In genomic region chr2:42793314-42794270, GRCh38 we compare ENCODE assay signal across 8 cellular contexts. TPM values are rescaled to one million over a fixed set of nuclear protein-coding genes. Genes with fewer than 3 reads are reported as not detected.
DNase-seq lines count a peak whose midpoint lies in the region; ATAC-seq, FAIRE-seq and TF ChIP-seq lines count a peak whose summit lies in the region.

No MANE protein-coding gene starts in this region.

- peak overlapping the region in 2 of 3 experiments; percentile 55 to 64 for H3K4me3 ChIP-seq in keratinocyte (ENCODE audit: control insufficient read depth in 2 of 3, extremely low read depth in 1 of 3, insufficient read depth in 2 of 3, low read depth in 1 of 3, low read length in 3 of 3)

- FAIRE-seq in keratinocyte (lab: Jason Lieb, UNC): no peak

- peak overlapping the region; percentile 9 for H3K27ac Mint-ChIP-seq in activated naive CD8-positive, alpha-beta T cell treated with anti-CD3 and anti-CD28 coated beads, Interleukin-2, amount 50 U/mL, for 24 hours
- H3K27ac Mint-ChIP-seq in stimulated activated naive CD8-positive, alpha-beta T cell treated with anti-CD3 and anti-CD28 coated beads, Interleukin-15, amount 100 ng/mL, for 72 hours: no peak overlapping the region

- dilution Hi-C loops in keratinocyte (cut with MboI; ENCODE audit: extremely low pct_ligation_motif_present, low sequenced_read_pairs): no loop called here

- H4K20me1 ChIP-seq in keratinocyte (ENCODE audit: control insufficient read depth, extremely low read depth, insufficient read depth, low read length): no peaks in the 10 kb centered on the region

- H3K4me2 ChIP-seq in keratinocyte (ENCODE audit: control insufficient read depth, extremely low read depth, insufficient read depth, low read depth, low read length): peak overlapping the region; percentile 78

- no peaks in the 10 kb centered on the region for H3K36me3 Mint-ChIP-seq in activated naive CD8-positive, alpha-beta T cell treated with anti-CD3 and anti-CD28 coated beads, Interleukin-2, amount 50 U/mL, for 24 hours (ENCODE audit: low read depth)

- H3K4me1 Mint-ChIP-seq in activated naive CD8-positive, alpha-beta T cell treated with anti-CD3 and anti-CD28 coated beads, Interleukin-2, amount 50 U/mL, for 24 hours: peaks cover 43% of the 10 kb centered on the region
- peaks cover 60% of the 10 kb centered on the region for H3K4me1 Mint-ChIP-seq in stimulated activated naive CD8-positive, alpha-beta T cell treated with anti-CD3 and anti-CD28 coated beads, Interleukin-15, amount 100 ng/mL, for 72 hours

- no peaks in the 10 kb centered on the region for H3K9me1 ChIP-seq in keratinocyte (ENCODE audit: control insufficient read depth, extremely low read depth, insufficient read depth, low read length)

- ATAC-seq in GM21529 (IDR thresholded peaks at IDR 0.05; ENCODE audit: unreplicated experiment): peak; percentile 1
- no peak for ATAC-seq in activated naive CD8-positive, alpha-beta T cell treated with anti-CD3 and anti-CD28 coated beads, Interleukin-2, amount 50 U/mL, for 24 hours
- no peak for ATAC-seq in stimulated activated naive CD8-positive, alpha-beta T cell treated with anti-CD3 and anti-CD28 coated beads, Interleukin-15, amount 100 ng/mL, for 72 hours

- H3K9me3 ChIP-seq in keratinocyte (ENCODE audit: control insufficient read depth, low read depth, low read length): no peaks in the 10 kb centered on the region

- H2AFZ ChIP-seq in keratinocyte (ENCODE audit: control insufficient read depth, low read length): peak overlapping the region; percentile 68

- no peak for DNase-seq in activated naive CD8-positive, alpha-beta T cell treated with anti-CD3 and anti-CD28 coated beads, Interleukin-2, amount 50 U/mL, for 24 hours
- DNase-seq in keratinocyte (ENCODE audit: low read depth, low spot score) (no peak), SKM-1 (lab: John Stamatoyannopoulos, UW; ENCODE audit: unreplicated experiment) (no peak), NCI-H2029 (lab: John Stamatoyannopoulos, UW) (no peak), H4 (ENCODE audit: low spot score) (no peak), kidney tubule cell (ENCODE audit: low spot score) (no peak)
- no peak for DNase-seq in stimulated activated naive CD8-positive, alpha-beta T cell treated with anti-CD3 and anti-CD28 coated beads, Interleukin-15, amount 100 ng/mL, for 72 hours

- H3K9me3 Mint-ChIP-seq in activated naive CD8-positive, alpha-beta T cell treated with anti-CD3 and anti-CD28 coated beads, Interleukin-2, amount 50 U/mL, for 24 hours: no peaks in the 10 kb centered on the region
- no peaks in the 10 kb centered on the region for H3K9me3 Mint-ChIP-seq in stimulated activated naive CD8-positive, alpha-beta T cell treated with anti-CD3 and anti-CD28 coated beads, Interleukin-15, amount 100 ng/mL, for 72 hours

- peaks cover 10% of the 10 kb centered on the region for H3K4me1 ChIP-seq in keratinocyte (ENCODE audit: control insufficient read depth, extremely low read depth, insufficient read depth, low read length)

- H3K36me3 ChIP-seq in keratinocyte (ENCODE audit: control insufficient read depth in 2 of 2, extremely low read depth in 1 of 2, insufficient read depth in 2 of 2, low read length in 2 of 2): no peaks in the 10 kb centered on the region

- H3K27me3 Mint-ChIP-seq in activated naive CD8-positive, alpha-beta T cell treated with anti-CD3 and anti-CD28 coated beads, Interleukin-2, amount 50 U/mL, for 24 hours: peaks cover 35% of the 10 kb centered on the region
- H3K27me3 Mint-ChIP-seq in stimulated activated naive CD8-positive, alpha-beta T cell treated with anti-CD3 and anti-CD28 coated beads, Interleukin-15, amount 100 ng/mL, for 72 hours: peaks cover 47% of the 10 kb centered on the region

- TF ChIP-seq CTCF in keratinocyte (optimal IDR thresholded peaks at IDR 0.05 in 1 of 3, IDR thresholded peaks at IDR 0.05 in 1 of 3, conservative IDR thresholded peaks at IDR 0.05 in 1 of 3; ENCODE audit: extremely low read depth in 1 of 3, insufficient read depth in 2 of 3, low read length in 3 of 3): no peak

- peaks cover 13% of the 10 kb centered on the region for H3K27me3 ChIP-seq in keratinocyte (ENCODE audit: control insufficient read depth, extremely low read depth, insufficient read depth, low read length)

- H3K27ac ChIP-seq in keratinocyte (ENCODE audit: control insufficient read depth, insufficient read depth, low read length): no peak overlapping the region

- H3K9ac ChIP-seq in keratinocyte (ENCODE audit: control insufficient read depth, extremely low read depth, insufficient read depth, low read length): peak overlapping the region; percentile 50

- H3K4me3 Mint-ChIP-seq in activated naive CD8-positive, alpha-beta T cell treated with anti-CD3 and anti-CD28 coated beads, Interleukin-2, amount 50 U/mL, for 24 hours: peak overlapping the region; percentile 59
- peak overlapping the region; percentile 80 to 90 for H3K4me3 Mint-ChIP-seq in stimulated activated naive CD8-positive, alpha-beta T cell treated with anti-CD3 and anti-CD28 coated beads, Interleukin-15, amount 100 ng/mL, for 72 hours

- no peaks in the 10 kb centered on the region for H3K79me2 ChIP-seq in keratinocyte (ENCODE audit: control insufficient read depth, insufficient read depth, low read length)

RNA-seq across cellular contexts. Expression of gene HAAO, which starts 1.2 kb away (rescaled TPM):
- polyA plus RNA-seq in keratinocyte: 0.05 to 0.08 TPM in 2 of 3 replicates, not detected in the other
- not detected for polyA plus RNA-seq in keratinocyte (2011; ENCODE audit: low read depth)
- polyA plus RNA-seq in keratinocyte (2011; cell fraction: cytosol; rRNA removed): not detected in 2 replicates
- not detected in 2 replicates for polyA plus RNA-seq in keratinocyte (2011; cell fraction: nucleus; rRNA removed)
- polyA plus RNA-seq in keratinocyte (2012; ENCODE audit: low replicate concordance): not detected in 2 replicates
- 0.62 TPM in 1 of 3 replicates, not detected in the others for polyA minus RNA-seq in keratinocyte
- not detected for polyA minus RNA-seq in keratinocyte (2011; cell fraction: cytosol; rRNA and poly(A)+ RNA removed)
- not detected in 2 replicates for polyA minus RNA-seq in keratinocyte (2011; cell fraction: nucleus; rRNA and poly(A)+ RNA removed)
- total RNA-seq in H4 (2014; rRNA removed; shearing (Covaris generic)): not detected in 2 replicates

RNA-seq across cellular contexts. Expression of gene OXER1, which starts 29.7 kb away (rescaled TPM):
- polyA plus RNA-seq in keratinocyte: not detected in 3 replicates
- not detected for polyA plus RNA-seq in keratinocyte (2011; ENCODE audit: low read depth)
- polyA plus RNA-seq in keratinocyte (2011; cell fraction: cytosol; rRNA removed): not detected in 2 replicates
- polyA plus RNA-seq in keratinocyte (2011; cell fraction: nucleus; rRNA removed): not detected in 2 replicates
- 0.08 TPM in 1 of 2 replicates, not detected in the other for polyA plus RNA-seq in keratinocyte (2012; ENCODE audit: low replicate concordance)
- polyA minus RNA-seq in keratinocyte: not detected in 3 replicates
- not detected for polyA minus RNA-seq in keratinocyte (2011; cell fraction: cytosol; rRNA and poly(A)+ RNA removed)
- polyA minus RNA-seq in keratinocyte (2011; cell fraction: nucleus; rRNA and poly(A)+ RNA removed): not detected in 2 replicates
- not detected in 2 replicates for total RNA-seq in H4 (2014; rRNA removed; shearing (Covaris generic))
